ENCODE assay signal across 1 cellular context in genomic region chr19:42919757-42920079, GRCh38.
TF ChIP-seq lines count a peak whose summit lies in the region.

No MANE protein-coding gene starts in this region.

TF ChIP-seq in IMR-90, 13 proteins besides CTCF, POLR2A, EP300 and RAD21:
- TF ChIP-seq ELK1 (IDR thresholded peaks at IDR 0.05; ENCODE audit: borderline replicate concordance, low read depth, low read length) (no peak), RFX5 (IDR thresholded peaks at IDR 0.05; ENCODE audit: low read depth, low read length) (no peak), RCOR1 (IDR thresholded peaks at IDR 0.05; ENCODE audit: insufficient replicate concordance, low read length) (no peak), CHD1 (IDR thresholded peaks at IDR 0.05; ENCODE audit: low read depth, low read length) (no peak), NFE2L2 (IDR thresholded peaks at IDR 0.05; ENCODE audit: low read depth, low read length) (no peak), MAZ (IDR thresholded peaks at IDR 0.05; ENCODE audit: borderline replicate concordance, low read depth, low read length) (no peak), FOS (IDR thresholded peaks at IDR 0.05; ENCODE audit: low read depth, low read length) (no peak), USF2 (IDR thresholded peaks at IDR 0.05; ENCODE audit: low read depth, low read length) (no peak), MAFK (IDR thresholded peaks at IDR 0.05; ENCODE audit: low read depth, low read length) (no peak), MXI1 (IDR thresholded peaks at IDR 0.05; ENCODE audit: borderline replicate concordance, low read depth, low read length) (no peak), BHLHE40 (IDR thresholded peaks at IDR 0.05; ENCODE audit: low read depth, low read length) (no peak), SMC3 (IDR thresholded peaks at IDR 0.05; ENCODE audit: low read depth, low read length) (no peak), CEBPB (IDR thresholded peaks at IDR 0.05; ENCODE audit: low read depth, low read length) (no peak)
